11 cellular contexts compared by ENCODE assay signal in genomic region chr12:108841825-108842224, GRCh38. TPM values are rescaled to one million over a fixed set of nuclear protein-coding genes. Genes with fewer than 3 reads are reported as not detected.
"Had no signal": no experiment of that assay in that cellular context is flagged by ENCODE, and none has a peak within 500 bp of the region (broad histone marks: within the 10 kb centered on the region; RNA-seq: fewer than 3 reads in every experiment).

No MANE protein-coding gene starts in this region.

RNA-seq across cellular contexts. Expression of gene DAO, which starts 38.1 kb away (rescaled TPM):
- total RNA-seq: activated CD4-positive, alpha-beta T cell treated with anti-CD3 and anti-CD28 coated beads for 36 hours; activated T-cell treated with anti-CD3 and anti-CD28 coated beads, Interleukin-2, amount 50 U/mL, for 4 hours; adrenal gland; endothelial cell of umbilical vein; left ventricle myocardium superior; pancreas; sciatic nerve; SK-MEL-5; subcutaneous adipose tissue; T-helper 2 cell treated with Interferon-gamma antibody and Interleukin-4, amounts not matched to agents 100 ng/mL and 5 ng/mL, for 36 hours; thyroid gland had no signal
